ENCODE assay signal across 9 cellular contexts in the genomic region with DNA sequence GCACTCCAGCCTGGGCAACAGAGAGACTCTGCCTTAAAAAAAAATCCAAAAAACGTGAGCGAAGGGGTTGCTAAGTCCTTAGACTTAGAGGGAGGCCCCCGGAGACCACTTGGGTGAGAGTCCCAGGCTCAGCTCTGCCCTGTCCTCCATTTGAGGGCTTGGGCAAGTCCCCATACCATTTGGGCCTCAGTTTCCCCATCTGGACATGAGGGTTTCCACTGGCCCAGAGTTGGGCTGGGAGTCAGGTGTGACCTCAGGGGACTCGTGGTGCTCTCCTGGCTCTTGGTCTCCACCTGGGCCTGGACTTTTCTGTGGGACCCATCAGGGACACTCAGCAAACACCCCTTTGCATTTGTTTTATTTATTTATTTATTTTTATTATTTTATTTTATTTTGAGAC.
"Had no signal": no experiment of that assay in that cellular context is flagged by ENCODE, and none has a peak within 500 bp of the region (broad histone marks: within the 10 kb centered on the region; RNA-seq: fewer than 3 reads in every experiment).

No MANE protein-coding gene starts in this region.

- H3K9me3 ChIP-seq: ascending aorta, neutrophil had no signal

- H3K27ac ChIP-seq: ascending aorta, brain microvascular endothelial cell, foreskin keratinocyte, hepatocyte, parathyroid adenoma, SK-N-MC had no signal

- H3K27me3 ChIP-seq: ascending aorta, brain microvascular endothelial cell, foreskin keratinocyte, hepatocyte, neutrophil had no signal

- H3K27ac Mint-ChIP-seq: activated CD8-positive, alpha-beta T cell treated with anti-CD3 and anti-CD28 coated beads for 36 hours; nephron had no signal

- H3K4me3 ChIP-seq: ascending aorta, hepatocyte, SK-N-MC had no signal

- H3K27me3 Mint-ChIP-seq: activated CD8-positive, alpha-beta T cell treated with anti-CD3 and anti-CD28 coated beads for 36 hours had no signal

- H3K4me3 Mint-ChIP-seq: activated CD8-positive, alpha-beta T cell treated with anti-CD3 and anti-CD28 coated beads for 36 hours; nephron had no signal

- H3K9me3 Mint-ChIP-seq: activated CD8-positive, alpha-beta T cell treated with anti-CD3 and anti-CD28 coated beads for 36 hours; nephron had no signal

- H3K36me3 ChIP-seq: ascending aorta, brain microvascular endothelial cell had no signal
